Comparison of ENCODE assay signal across 8 cellular contexts in the genomic region with DNA sequence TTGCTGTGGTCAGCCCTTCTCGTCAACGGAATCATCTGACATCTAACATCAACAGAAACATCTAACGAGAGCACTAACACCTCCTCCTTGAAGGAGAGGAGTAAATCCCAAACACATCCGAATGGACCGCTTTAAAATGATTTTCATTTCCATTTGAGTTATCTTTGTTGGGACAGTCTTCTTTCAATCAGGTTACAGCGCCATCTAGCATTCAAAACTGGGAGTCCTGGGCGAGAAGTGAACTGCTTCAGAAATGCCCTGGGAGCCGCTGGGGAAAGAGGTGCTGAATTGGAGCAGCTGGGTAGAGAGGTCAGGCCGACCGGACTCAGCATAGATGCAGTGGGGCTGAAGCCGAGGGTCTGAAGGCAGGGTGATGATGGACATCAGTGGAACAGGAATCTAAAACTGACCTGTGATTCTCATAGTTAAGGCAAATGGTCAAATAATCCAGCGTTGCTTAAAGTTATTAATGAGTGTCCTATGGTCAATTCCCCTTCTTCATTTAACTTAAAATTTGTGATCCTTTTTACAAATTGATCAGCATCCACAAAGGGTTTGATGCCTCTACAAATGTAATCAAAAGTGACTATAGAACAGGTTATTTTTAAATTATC.
A peak's percentile ranks its signal among the peaks of the same experiment; 100 is the strongest.
DNase-seq lines count a peak whose midpoint lies in the region; ATAC-seq, FAIRE-seq and TF ChIP-seq lines count a peak whose summit lies in the region.

No MANE protein-coding gene starts in this region.

- H3K9ac ChIP-seq in BLaER1 = no peak overlapping the region
- no peak overlapping the region for H3K9ac ChIP-seq in IMR-90 (ENCODE audit: low read depth, low read length)

- DNase-seq in IMR-90 (peak; percentile 22), SKM-1 treated with dmso at 0.1 percent for 144 hours (lab: John Stamatoyannopoulos, UW; ENCODE audit: unreplicated experiment) (peak; percentile 43), kidney glomerular epithelial cell (lab: John Stamatoyannopoulos, UW) (peak; percentile 14), GM19239 (ENCODE audit: insufficient read length, low spot score) (no peak)
- no peak for DNase-seq in activated CD4-positive, CD25-positive, alpha-beta regulatory T cell (lab: John Stamatoyannopoulos, UW)

- peak; percentile 37 for TF ChIP-seq RAD21 in IMR-90 (IDR thresholded peaks at IDR 0.05; ENCODE audit: low read length)

- WGBS in IMR-90 (ENCODE audit: extremely low coverage in 2 of 2, insufficient read length in 1 of 2), 2 experiments = 24% methylated on average over 6 of the region's 12 CpGs; no CpG with 5 or more reads in 1 of the 2 experiments

- no peak overlapping the region for H3K18ac ChIP-seq in IMR-90 (ENCODE audit: low read depth, low read length)

- no peak overlapping the region for H3K23ac ChIP-seq in IMR-90 (ENCODE audit: low read depth, low read length)

- no peaks in the 10 kb centered on the region for H3K9me1 ChIP-seq in IMR-90 (ENCODE audit: insufficient read depth, low read length)

- no peak overlapping the region for H3K56ac ChIP-seq in IMR-90 (ENCODE audit: extremely low read depth, insufficient read depth, low read length)

- 0 out of 2 replicates have a peak overlapping the region, but pooled peaks have one; percentile 2 for H3K4me2 ChIP-seq in BLaER1
- peak overlapping the region; percentile 33; the same call in 1 of the 2 replicates for H3K4me2 ChIP-seq in IMR-90 (ENCODE audit: low read depth, low read length)

- H4K8ac ChIP-seq in IMR-90 (ENCODE audit: low read depth in 2 of 2, low read length in 2 of 2) = no peak overlapping the region

- no peak overlapping the region for H2BK120ac ChIP-seq in IMR-90 (ENCODE audit: low read depth, low read length)

- peaks cover 31% of the 10 kb centered on the region for H3K4me1 ChIP-seq in BLaER1
- no peaks in the 10 kb centered on the region for H3K4me1 ChIP-seq in IMR-90 (ENCODE audit: control insufficient read depth, insufficient read depth, low read length)

- no peak overlapping the region for H4K5ac ChIP-seq in IMR-90 (ENCODE audit: low read depth, low read length)

- CTCF ChIA-PET in IMR-90 (lab: Yijun Ruan, JAX) = no interaction called here

- in situ Hi-C loops in IMR-90 (cut with MboI; ENCODE audit: low sequenced_read_pairs) = loop anchor here (10.0 kb wide), 1 partner anchor 212 kb away; a partner anchor contains a TSS

- H3K27ac ChIP-seq in BLaER1 (no peak overlapping the region), IMR-90 (ENCODE audit: insufficient read depth, low read length) (no peak overlapping the region)

- H3K36me3 ChIP-seq in BLaER1 (no peaks in the 10 kb centered on the region), IMR-90 (ENCODE audit: control insufficient read depth, insufficient read depth, low read length) (no peaks in the 10 kb centered on the region)

- no peak overlapping the region for H3K4me3 ChIP-seq in BLaER1
- no peak overlapping the region for H3K4me3 ChIP-seq in IMR-90 (ENCODE audit: insufficient read depth, low read depth, low read length)

- H2BK5ac ChIP-seq in IMR-90 (ENCODE audit: low read depth, low read length, poor library complexity, severe bottlenecking) = no peak overlapping the region

- no TSS peak for BruUV-seq in IMR-90 (replicated peaks; lab: Mats Ljungman, UMichigan)

- dilution Hi-C loops in IMR-90 (cut with HindIII; ENCODE audit: low sequenced_read_pairs, unreplicated experiment) = no loop called here

- H4K20me1 ChIP-seq in BLaER1 (no peaks in the 10 kb centered on the region), IMR-90 (ENCODE audit: insufficient read depth, low read length) (no peaks in the 10 kb centered on the region)

- peak; percentile 53 for TF ChIP-seq CTCF in IMR-90 (conservative IDR thresholded peaks at IDR 0.05; ENCODE audit: low read depth, low read length)

- no peak overlapping the region for H3K14ac ChIP-seq in IMR-90 (replicated peaks; ENCODE audit: low read depth, low read length)

- no peak overlapping the region for H4K91ac ChIP-seq in IMR-90 (ENCODE audit: insufficient read depth, low read depth, low read length)

- no peak for TF ChIP-seq POLR2A in IMR-90 (IDR thresholded peaks at IDR 0.05; ENCODE audit: low read depth, low read length)

- H3K4ac ChIP-seq in IMR-90 (ENCODE audit: low read depth, low read length) = no peak overlapping the region

- no peak overlapping the region for H2AFZ ChIP-seq in IMR-90 (replicated peaks; ENCODE audit: low read length, poor library complexity)

- no peak overlapping the region for H2AK5ac ChIP-seq in IMR-90 (ENCODE audit: low read depth, low read length)

- FAIRE-seq in GM19239 (lab: Jason Lieb, UNC) = no peak

- intact Hi-C loops in IMR-90 (cut with micrococcal nuclease) = loop anchor here (1.0 kb wide), 2 partner anchors 208 to 215 kb away; no protein-coding TSS in a partner anchor

- H3K79me1 ChIP-seq in IMR-90 (ENCODE audit: low read depth in 1 of 2, low read length in 2 of 2) = no peaks in the 10 kb centered on the region

- POLR2A ChIA-PET in IMR-90 (lab: Charles Lee; ENCODE audit: unreplicated experiment) = no interaction called here

- no peak overlapping the region for H2AK9ac ChIP-seq in IMR-90 (replicated peaks; ENCODE audit: low read depth, low read length, poor library complexity)

- H3K27me3 ChIP-seq in BLaER1 (no peaks in the 10 kb centered on the region), IMR-90 (ENCODE audit: control insufficient read depth, insufficient read depth, low read length) (no peaks in the 10 kb centered on the region)

- no peak overlapping the region for H2BK15ac ChIP-seq in IMR-90 (ENCODE audit: low read depth, low read length)

- H3K9me3 ChIP-seq in BLaER1 (no peaks in the 10 kb centered on the region), IMR-90 (ENCODE audit: control insufficient read depth, insufficient read depth, low read length) (peaks cover 5% of the 10 kb centered on the region; the same call in 1 of the 2 replicates)

- H2BK20ac ChIP-seq in IMR-90 (ENCODE audit: low read depth, low read length) = no peak overlapping the region

- ATAC-seq in IMR-90 (ENCODE audit: low read depth) = 0 out of 2 replicates have a peak, but pooled peaks have one; percentile 29
- ATAC-seq in HG02870 (IDR thresholded peaks at IDR 0.05; ENCODE audit: unreplicated experiment) = no peak
- ATAC-seq in GM21723 (IDR thresholded peaks at IDR 0.05; ENCODE audit: unreplicated experiment) = no peak

TF ChIP-seq in IMR-90, 13 proteins besides CTCF, POLR2A, EP300 and RAD21:
- TF ChIP-seq RCOR1 (IDR thresholded peaks at IDR 0.05; ENCODE audit: insufficient replicate concordance, low read length) (no peak), SMC3 (IDR thresholded peaks at IDR 0.05; ENCODE audit: low read depth, low read length) (no peak; the same call in 1 of the 2 replicates), MXI1 (IDR thresholded peaks at IDR 0.05; ENCODE audit: borderline replicate concordance, low read depth, low read length) (no peak), CEBPB (IDR thresholded peaks at IDR 0.05; ENCODE audit: low read depth, low read length) (no peak), BHLHE40 (IDR thresholded peaks at IDR 0.05; ENCODE audit: low read depth, low read length) (no peak)
- TF ChIP-seq, protein P1, sequence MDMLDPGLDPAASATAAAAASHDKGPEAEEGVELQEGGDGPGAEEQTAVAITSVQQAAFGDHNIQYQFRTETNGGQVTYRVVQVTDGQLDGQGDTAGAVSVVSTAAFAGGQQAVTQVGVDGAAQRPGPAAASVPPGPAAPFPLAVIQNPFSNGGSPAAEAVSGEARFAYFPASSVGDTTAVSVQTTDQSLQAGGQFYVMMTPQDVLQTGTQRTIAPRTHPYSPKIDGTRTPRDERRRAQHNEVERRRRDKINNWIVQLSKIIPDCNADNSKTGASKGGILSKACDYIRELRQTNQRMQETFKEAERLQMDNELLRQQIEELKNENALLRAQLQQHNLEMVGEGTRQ (IDR thresholded peaks at IDR 0.05; ENCODE audit: low read depth, low read length) = no peak
TF ChIP-seq in IMR-90: peak in this region for 0.

Comparison
In these comparisons a context has a peak if more than half of its experiments do, and no peak if none do; other contexts are left out.
1. DNase-seq: peak in IMR-90 (single experiment), SKM-1 treated with dmso at 0.1 percent for 144 hours (single experiment) and kidney glomerular epithelial cell (single experiment); none in activated CD4-positive, CD25-positive, alpha-beta regulatory T cell (0 of 4) and GM19239 (single experiment).